In genomic region chr10:47164126-47164799, GRCh38 we compare ENCODE assay signal across 13 cellular contexts.
DNase-seq lines count a peak whose midpoint lies in the region; ATAC-seq and TF ChIP-seq lines count a peak whose summit lies in the region.
"Had no signal": no experiment of that assay in that cellular context is flagged by ENCODE, and none has a peak within 500 bp of the region (broad histone marks: within the 10 kb centered on the region; RNA-seq: fewer than 3 reads in every experiment).

No MANE protein-coding gene starts in this region.

- H2AFZ ChIP-seq in osteoblast (ENCODE audit: low read length): no peak overlapping the region

- H3K27ac ChIP-seq in osteoblast (ENCODE audit: low read depth, low read length): peak overlapping the region; percentile 82
- H3K27ac ChIP-seq: SJCRH30 had no signal

- no peaks in the 10 kb centered on the region for H4K20me1 ChIP-seq in osteoblast (ENCODE audit: insufficient read depth, low read length)

- H3K27me3 ChIP-seq in osteoblast (ENCODE audit: insufficient read depth, low read length): no peaks in the 10 kb centered on the region
- H3K27me3 ChIP-seq: SJCRH30 had no signal

- DNase-seq in EL (peak; percentile 95), MV-4-11 (lab: John Stamatoyannopoulos, UW) (peak; percentile 47), cardiac fibroblast (ENCODE audit: low read depth in 2 of 2) (peak; percentile 65 to 79), osteoblast (ENCODE audit: insufficient read length, low spot score, missing footprints) (peak; percentile 83)
- DNase-seq in activated naive CD4-positive, alpha-beta T cell (lab: John Stamatoyannopoulos, UW): no peak
- DNase-seq: DMS 273 treated with DMSO at 0.1 percent for 48 hours; HCEC 1CT; Karpas-422; stimulated activated CD4-positive, alpha-beta T cell treated with anti-CD3 and anti-CD28 coated beads, Interleukin-2, amount 100 ng/mL, for 24 hours; stimulated activated naive CD8-positive, alpha-beta T cell treated with anti-CD3 and anti-CD28 coated beads, Interleukin-15, amount 100 ng/mL, for 72 hours had no signal

- H3K9me3 ChIP-seq in osteoblast (ENCODE audit: low read depth, low read length): no peaks in the 10 kb centered on the region
- H3K9me3 ChIP-seq: SJCRH30 had no signal

- TF ChIP-seq CTCF in cardiac fibroblast (IDR thresholded peaks at IDR 0.05; ENCODE audit: low read depth, low read length) (no peak), osteoblast (IDR thresholded peaks at IDR 0.05; ENCODE audit: extremely low read depth, low read depth, low read length) (no peak)

- no peak overlapping the region for H3K4me3 ChIP-seq in cardiac fibroblast (replicated peaks in 1 of 2; ENCODE audit: low read depth in 2 of 2, low read length in 2 of 2)
- H3K4me3 ChIP-seq in osteoblast (ENCODE audit: insufficient read depth, low read length): peak overlapping the region; percentile 19
- H3K4me3 ChIP-seq: SJCRH30 had no signal

- peak overlapping the region; percentile 77 for H3K4me2 ChIP-seq in osteoblast (ENCODE audit: insufficient read depth, low read length)

- H3K4me1 ChIP-seq in osteoblast (ENCODE audit: insufficient read depth, low read length): peaks cover 34% of the 10 kb centered on the region
- H3K4me1 ChIP-seq: SJCRH30 had no signal

- ATAC-seq in HG03439 (IDR thresholded peaks at IDR 0.05; ENCODE audit: unreplicated experiment) (no peak), HG03135 (IDR thresholded peaks at IDR 0.05; ENCODE audit: unreplicated experiment) (no peak)
- ATAC-seq: stimulated activated naive CD8-positive, alpha-beta T cell treated with anti-CD3 and anti-CD28 coated beads, Interleukin-15, amount 100 ng/mL, for 72 hours had no signal

- no peaks in the 10 kb centered on the region for H3K36me3 ChIP-seq in osteoblast (ENCODE audit: insufficient read depth, low read length)
- H3K36me3 ChIP-seq: SJCRH30 had no signal

- H3K79me2 ChIP-seq in osteoblast (ENCODE audit: insufficient read depth, low read length): no peaks in the 10 kb centered on the region

Comparison
In these comparisons a context has a peak if more than half of its experiments do, and no peak if none do; other contexts are left out.
1. DNase-seq: peak in EL (single experiment), MV-4-11 (single experiment), cardiac fibroblast (2 of 2) and osteoblast (single experiment); none in activated naive CD4-positive, alpha-beta T cell (0 of 4).